In genomic region chr11:13280323-13280722, GRCh38 we compare ENCODE assay signal across 18 cellular contexts. TPM values are rescaled to one million over a fixed set of nuclear protein-coding genes. Genes with fewer than 3 reads are reported as not detected.
DNase-seq lines count a peak whose midpoint lies in the region; ATAC-seq and TF ChIP-seq lines count a peak whose summit lies in the region.
"Had no signal": no experiment of that assay in that cellular context is flagged by ENCODE, and none has a peak within 500 bp of the region (broad histone marks: within the 10 kb centered on the region; RNA-seq: fewer than 3 reads in every experiment).

No MANE protein-coding gene starts in this region.

- no peak for TF ChIP-seq POLR2A in Peyer's patch (IDR thresholded peaks at IDR 0.05)

- peak overlapping the region; percentile 92 for H3K4me3 Mint-ChIP-seq in T-helper 1 cell treated with Interleukin-12 subunit alpha and Interleukin-12 subunit beta and Interleukin-4 antibody, amounts not matched to agents 30 μg/mL and 1 μg/mL, for 36 hours
- H3K4me3 Mint-ChIP-seq in CD8-positive, alpha-beta memory T cell = peak overlapping the region; percentile 90 to 94 (median 93)
- peak overlapping the region; percentile 88 for H3K4me3 Mint-ChIP-seq in activated naive CD8-positive, alpha-beta T cell treated with anti-CD3 and anti-CD28 coated beads, Interleukin-2, amount 50 U/mL, for 24 hours
- peak overlapping the region; percentile 79 to 99 (median 92) for H3K4me3 Mint-ChIP-seq in naive thymus-derived CD8-positive, alpha-beta T cell

- H3K9me3 ChIP-seq in CD8-positive, alpha-beta memory T cell (ENCODE audit: low read length) = no peaks in the 10 kb centered on the region
- no peaks in the 10 kb centered on the region for H3K9me3 ChIP-seq in Peyer's patch
- H3K9me3 ChIP-seq: heart left ventricle, tibial artery had no signal

- peaks cover 18% of the 10 kb centered on the region for H3K36me3 Mint-ChIP-seq in T-helper 1 cell treated with Interleukin-12 subunit alpha and Interleukin-12 subunit beta and Interleukin-4 antibody, amounts not matched to agents 30 μg/mL and 1 μg/mL, for 36 hours (ENCODE audit: low read depth)
- peaks cover 0 to 31% (median 9%) of the 10 kb centered on the region in 3 donors for H3K36me3 Mint-ChIP-seq in CD8-positive, alpha-beta memory T cell
- peaks cover 4% of the 10 kb centered on the region for H3K36me3 Mint-ChIP-seq in activated naive CD8-positive, alpha-beta T cell treated with anti-CD3 and anti-CD28 coated beads, Interleukin-2, amount 50 U/mL, for 24 hours (ENCODE audit: low read depth)
- H3K36me3 Mint-ChIP-seq in naive thymus-derived CD8-positive, alpha-beta T cell = peaks cover 0 to 6% (median 0%) of the 10 kb centered on the region in 3 donors

- no peaks in the 10 kb centered on the region for H3K9me3 Mint-ChIP-seq in T-helper 1 cell treated with Interleukin-12 subunit alpha and Interleukin-12 subunit beta and Interleukin-4 antibody, amounts not matched to agents 30 μg/mL and 1 μg/mL, for 36 hours
- H3K9me3 Mint-ChIP-seq in CD8-positive, alpha-beta memory T cell = no peaks in the 10 kb centered on the region
- H3K9me3 Mint-ChIP-seq in activated naive CD8-positive, alpha-beta T cell treated with anti-CD3 and anti-CD28 coated beads, Interleukin-2, amount 50 U/mL, for 24 hours = no peaks in the 10 kb centered on the region
- no peaks in the 10 kb centered on the region for H3K9me3 Mint-ChIP-seq in naive thymus-derived CD8-positive, alpha-beta T cell

- CTCF ChIA-PET in CD8-positive, alpha-beta memory T cell (lab: Charles Lee) = interaction anchor here (0.9 to 2.5 kb wide), 3 partner anchors 11 to 55 kb away, joined by 3 to 9 read pairs (median 3); no protein-coding TSS in a partner anchor

- H3K4me1 ChIP-seq in CD8-positive, alpha-beta memory T cell (ENCODE audit: insufficient read depth, low read length) = peaks cover 56% of the 10 kb centered on the region
- H3K4me1 ChIP-seq in Peyer's patch = peaks cover 0 to 29% (median 4%) of the 10 kb centered on the region in 4 donors

- peak overlapping the region; percentile 58 for H3K27ac Mint-ChIP-seq in T-helper 1 cell treated with Interleukin-12 subunit alpha and Interleukin-12 subunit beta and Interleukin-4 antibody, amounts not matched to agents 30 μg/mL and 1 μg/mL, for 36 hours
- peak overlapping the region; percentile 48 to 96 (median 91) for H3K27ac Mint-ChIP-seq in CD8-positive, alpha-beta memory T cell
- no peak overlapping the region for H3K27ac Mint-ChIP-seq in activated naive CD8-positive, alpha-beta T cell treated with anti-CD3 and anti-CD28 coated beads, Interleukin-2, amount 50 U/mL, for 24 hours
- peak overlapping the region in 8 of 10 donors; percentile 32 to 91 (median 65) for H3K27ac Mint-ChIP-seq in naive thymus-derived CD8-positive, alpha-beta T cell

- H3K36me3 ChIP-seq in CD8-positive, alpha-beta memory T cell (ENCODE audit: insufficient read depth, low read length) = no peaks in the 10 kb centered on the region
- no peaks in the 10 kb centered on the region for H3K36me3 ChIP-seq in Peyer's patch
- H3K36me3 ChIP-seq: heart left ventricle, tibial artery had no signal

- peaks cover 58% of the 10 kb centered on the region for H3K4me1 Mint-ChIP-seq in T-helper 1 cell treated with Interleukin-12 subunit alpha and Interleukin-12 subunit beta and Interleukin-4 antibody, amounts not matched to agents 30 μg/mL and 1 μg/mL, for 36 hours (ENCODE audit: low read depth)
- H3K4me1 Mint-ChIP-seq in CD8-positive, alpha-beta memory T cell = peaks cover 73 to 76% (median 75%) of the 10 kb centered on the region in 3 donors
- peaks cover 79% of the 10 kb centered on the region for H3K4me1 Mint-ChIP-seq in activated naive CD8-positive, alpha-beta T cell treated with anti-CD3 and anti-CD28 coated beads, Interleukin-2, amount 50 U/mL, for 24 hours
- H3K4me1 Mint-ChIP-seq in naive thymus-derived CD8-positive, alpha-beta T cell = peaks cover 55 to 79% (median 74%) of the 10 kb centered on the region in 4 donors

- peaks cover 22% of the 10 kb centered on the region for H3K27me3 Mint-ChIP-seq in T-helper 1 cell treated with Interleukin-12 subunit alpha and Interleukin-12 subunit beta and Interleukin-4 antibody, amounts not matched to agents 30 μg/mL and 1 μg/mL, for 36 hours (ENCODE audit: low read depth)
- H3K27me3 Mint-ChIP-seq in CD8-positive, alpha-beta memory T cell = peaks cover 0 to 9% of the 10 kb centered on the region in 2 donors
- peaks cover 3% of the 10 kb centered on the region for H3K27me3 Mint-ChIP-seq in activated naive CD8-positive, alpha-beta T cell treated with anti-CD3 and anti-CD28 coated beads, Interleukin-2, amount 50 U/mL, for 24 hours
- H3K27me3 Mint-ChIP-seq in naive thymus-derived CD8-positive, alpha-beta T cell = no peaks in the 10 kb centered on the region

- no peak for TF ChIP-seq CTCF in Peyer's patch (IDR thresholded peaks at IDR 0.05)

- H3K27ac ChIP-seq in CD8-positive, alpha-beta memory T cell (ENCODE audit: low read depth, low read length) = no peak overlapping the region
- H3K27ac ChIP-seq in Peyer's patch = no peak overlapping the region
- H3K27ac ChIP-seq: heart left ventricle, tibial artery had no signal

- DNase-seq in T-helper 1 cell (no peak), UCSD-AML1 (lab: John Stamatoyannopoulos, UW; ENCODE audit: unreplicated experiment) (no peak), Peyer's patch (no peak)
- DNase-seq in CD8-positive, alpha-beta memory T cell = no peak
- no peak for DNase-seq in activated naive CD8-positive, alpha-beta T cell treated with anti-CD3 and anti-CD28 coated beads, Interleukin-2, amount 50 U/mL, for 24 hours
- no peak for DNase-seq in naive thymus-derived CD8-positive, alpha-beta T cell
- DNase-seq: activated CD4-positive, alpha-beta T cell treated with anti-CD3 and anti-CD28 coated beads, Interleukin-2, amount 50 U/mL, for 1 hour; DMS79; heart left ventricle; mammary epithelial cell; NCI-H1436 treated with DMSO at 0.1 percent for 48 hours; NCI-H2171 treated with DMSO at 0.1 percent for 48 hours; NCI-H748 treated with DMSO at 0.1 percent for 48 hours; T1000; tibial artery had no signal

- POLR2A ChIA-PET in CD8-positive, alpha-beta memory T cell (lab: Charles Lee) = interaction anchor here (2.0 kb wide), 1 partner anchor 55 kb away, joined by 8 read pairs; no protein-coding TSS in a partner anchor
- POLR2A ChIA-PET in naive thymus-derived CD8-positive, alpha-beta T cell (lab: Charles Lee) = no interaction called here

- no peaks in the 10 kb centered on the region for H3K27me3 ChIP-seq in CD8-positive, alpha-beta memory T cell (ENCODE audit: insufficient read depth, low read length, poor library complexity, severe bottlenecking)
- H3K27me3 ChIP-seq in Peyer's patch = no peaks in the 10 kb centered on the region
- H3K27me3 ChIP-seq: tibial artery had no signal

- no peak for ATAC-seq in activated naive CD8-positive, alpha-beta T cell treated with anti-CD3 and anti-CD28 coated beads, Interleukin-2, amount 50 U/mL, for 24 hours
- no peak for ATAC-seq in naive thymus-derived CD8-positive, alpha-beta T cell
- ATAC-seq in HG03196 (IDR thresholded peaks at IDR 0.05; ENCODE audit: unreplicated experiment) = no peak
- ATAC-seq: heart left ventricle, Panc1 had no signal

- H3K4me3 ChIP-seq in CD8-positive, alpha-beta memory T cell (ENCODE audit: low read length) = no peak overlapping the region
- no peak overlapping the region for H3K4me3 ChIP-seq in Peyer's patch
- H3K4me3 ChIP-seq: tibial artery had no signal

RNA-seq across cellular contexts. Expression of gene BMAL1, which starts 2.7 kb away (rescaled TPM):
- 10 to 100 TPM; 25.2 to 29.4 TPM for total RNA-seq in CD8-positive, alpha-beta memory T cell
- 29.2 TPM for polyA plus RNA-seq in CD8-positive, alpha-beta memory T cell
- 10 to 100 TPM; 93.6 to 93.8 TPM for total RNA-seq in naive thymus-derived CD8-positive, alpha-beta T cell
- polyA plus RNA-seq in naive thymus-derived CD8-positive, alpha-beta T cell = 10 to 100 TPM in 2 of 3 donors, 1 to 10 TPM in 1; 9.6 to 14.0 (median 12.3) TPM
- total RNA-seq in Peyer's patch = 10 to 100 TPM; 19.4 to 87.5 (median 39.7) TPM
